In genomic region chr1:101167891-101168290, GRCh38 we compare ENCODE assay signal across 17 cellular contexts.
DNase-seq lines count a peak whose midpoint lies in the region; ATAC-seq and TF ChIP-seq lines count a peak whose summit lies in the region.
"Had no signal": no experiment of that assay in that cellular context is flagged by ENCODE, and none has a peak within 500 bp of the region (broad histone marks: within the 10 kb centered on the region; RNA-seq: fewer than 3 reads in every experiment).

No MANE protein-coding gene starts in this region.

- ATAC-seq in natural killer cell treated with Interleukin-12 subunit alpha and Interleukin-12 subunit beta and Interleukin-15 and Interleukin-18, amount 100 ng/mL, for 72 hours = peak in 1 of 2 donors; percentile 82
- ATAC-seq in natural killer cell (no peak), HG02642 (IDR thresholded peaks at IDR 0.05; ENCODE audit: poor library complexity, unreplicated experiment) (peak; percentile 51), HG03469 (IDR thresholded peaks at IDR 0.05; ENCODE audit: unreplicated experiment) (peak; percentile 61), HG02623 (IDR thresholded peaks at IDR 0.05; ENCODE audit: unreplicated experiment) (no peak)
- ATAC-seq in stimulated activated naive CD8-positive, alpha-beta T cell treated with anti-CD3 and anti-CD28 coated beads, Interleukin-15, amount 100 ng/mL, for 72 hours = peak; percentile 98

- no peak for DNase-seq in natural killer cell treated with Interleukin-12 subunit alpha and Interleukin-12 subunit beta and Interleukin-15 and Interleukin-18, amount 100 ng/mL, for 72 hours (ENCODE audit: low spot score)
- DNase-seq in natural killer cell = no peak
- no peak for DNase-seq in stimulated activated naive CD8-positive, alpha-beta T cell treated with anti-CD3 and anti-CD28 coated beads, Interleukin-15, amount 100 ng/mL, for 72 hours
- no peak for DNase-seq in NCI-H187 treated with DMSO at 0.1 percent for 48 hours (lab: John Stamatoyannopoulos, UW)
- DNase-seq in CD14-positive monocyte (ENCODE audit: low spot score) = no peak
- DNase-seq: activated CD4-positive, alpha-beta T cell treated with anti-CD3 and anti-CD28 coated beads, Interleukin-2, amount 50 U/mL, for 1 hour; COR-L47; GDM1; hypothalamus; Karpas-422; NCI-H1436; ovary; SJCRH30; T-helper 9 cell had no signal

- intact Hi-C loops in natural killer cell (cut with micrococcal nuclease) (no loop called here), CD14-positive monocyte (cut with micrococcal nuclease) (no loop called here)

- TF ChIP-seq CTCF in natural killer cell (IDR thresholded peaks at IDR 0.05) (no peak), CD14-positive monocyte (IDR thresholded peaks at IDR 0.05) (no peak)

- H3K4me3 Mint-ChIP-seq in natural killer cell treated with Interleukin-12 subunit alpha and Interleukin-12 subunit beta and Interleukin-15 and Interleukin-18, amount 100 ng/mL, for 72 hours = peak overlapping the region; percentile 6
- no peak overlapping the region for H3K4me3 Mint-ChIP-seq in natural killer cell
- H3K4me3 Mint-ChIP-seq in stimulated activated naive CD8-positive, alpha-beta T cell treated with anti-CD3 and anti-CD28 coated beads, Interleukin-15, amount 100 ng/mL, for 72 hours = peak overlapping the region in 1 of 2 donors; percentile 32
- H3K4me3 Mint-ChIP-seq in CD14-positive monocyte = no peak overlapping the region

- H3K36me3 Mint-ChIP-seq in natural killer cell treated with Interleukin-12 subunit alpha and Interleukin-12 subunit beta and Interleukin-15 and Interleukin-18, amount 100 ng/mL, for 72 hours = peaks cover 7% of the 10 kb centered on the region
- no peaks in the 10 kb centered on the region for H3K36me3 Mint-ChIP-seq in natural killer cell
- no peaks in the 10 kb centered on the region for H3K36me3 Mint-ChIP-seq in CD14-positive monocyte

- H3K27ac Mint-ChIP-seq in natural killer cell treated with Interleukin-12 subunit alpha and Interleukin-12 subunit beta and Interleukin-15 and Interleukin-18, amount 100 ng/mL, for 72 hours = peak overlapping the region in 1 of 2 donors; percentile 43
- no peak overlapping the region for H3K27ac Mint-ChIP-seq in natural killer cell
- H3K27ac Mint-ChIP-seq in stimulated activated naive CD8-positive, alpha-beta T cell treated with anti-CD3 and anti-CD28 coated beads, Interleukin-15, amount 100 ng/mL, for 72 hours = peak overlapping the region in 1 of 2 donors; percentile 48
- no peak overlapping the region for H3K27ac Mint-ChIP-seq in CD14-positive monocyte

- H3K27me3 Mint-ChIP-seq in natural killer cell treated with Interleukin-12 subunit alpha and Interleukin-12 subunit beta and Interleukin-15 and Interleukin-18, amount 100 ng/mL, for 72 hours = no peaks in the 10 kb centered on the region
- H3K27me3 Mint-ChIP-seq in natural killer cell (ENCODE audit: low read depth in 2 of 2) (no peaks in the 10 kb centered on the region), CD14-positive monocyte (ENCODE audit: low read depth in 3 of 3) (no peaks in the 10 kb centered on the region)
- H3K27me3 Mint-ChIP-seq in stimulated activated naive CD8-positive, alpha-beta T cell treated with anti-CD3 and anti-CD28 coated beads, Interleukin-15, amount 100 ng/mL, for 72 hours = no peaks in the 10 kb centered on the region

- no peaks in the 10 kb centered on the region for H3K9me3 Mint-ChIP-seq in natural killer cell treated with Interleukin-12 subunit alpha and Interleukin-12 subunit beta and Interleukin-15 and Interleukin-18, amount 100 ng/mL, for 72 hours
- no peaks in the 10 kb centered on the region for H3K9me3 Mint-ChIP-seq in natural killer cell
- H3K9me3 Mint-ChIP-seq in stimulated activated naive CD8-positive, alpha-beta T cell treated with anti-CD3 and anti-CD28 coated beads, Interleukin-15, amount 100 ng/mL, for 72 hours = no peaks in the 10 kb centered on the region
- H3K9me3 Mint-ChIP-seq in CD14-positive monocyte = peaks cover 0 to 2% (median 0%) of the 10 kb centered on the region in 7 donors

- H3K4me1 Mint-ChIP-seq in natural killer cell treated with Interleukin-12 subunit alpha and Interleukin-12 subunit beta and Interleukin-15 and Interleukin-18, amount 100 ng/mL, for 72 hours (ENCODE audit: low read depth in 2 of 2) = peaks cover 2 to 12% of the 10 kb centered on the region in 2 donors
- H3K4me1 Mint-ChIP-seq in natural killer cell (no peaks in the 10 kb centered on the region), CD14-positive monocyte (peaks cover 14% of the 10 kb centered on the region)
- peaks cover 41% of the 10 kb centered on the region for H3K4me1 Mint-ChIP-seq in stimulated activated naive CD8-positive, alpha-beta T cell treated with anti-CD3 and anti-CD28 coated beads, Interleukin-15, amount 100 ng/mL, for 72 hours

Comparison
In these comparisons a context has a peak if more than half of its experiments do, and no peak if none do; other contexts are left out.
1. ATAC-seq: peak in HG02642 (single experiment), HG03469 (single experiment) and stimulated activated naive CD8-positive, alpha-beta T cell treated with anti-CD3 and anti-CD28 coated beads, Interleukin-15, amount 100 ng/mL, for 72 hours (single experiment); none in natural killer cell (0 of 3) and HG02623 (single experiment).